Comparison of ENCODE assay signal across 8 cellular contexts in genomic region chr3:142888484-142889262, GRCh38. TPM values are rescaled to one million over a fixed set of nuclear protein-coding genes. Genes with fewer than 3 reads are reported as not detected.
DNase-seq lines count a peak whose midpoint lies in the region; ATAC-seq, FAIRE-seq and TF ChIP-seq lines count a peak whose summit lies in the region.

TSS of gene PCOLCE2 (minus strand) at chr3:142889083. CDS start at chr3:142888896, 187 bp downstream.

- no peaks in the 10 kb centered on the region for H3K36me3 ChIP-seq in CD4-positive, CD25-positive, alpha-beta regulatory T cell (ENCODE audit: control insufficient read depth, insufficient read depth, low read length)
- H3K36me3 ChIP-seq in H7 (replicated peaks; ENCODE audit: control insufficient read depth, insufficient read depth, low read length) (no peaks in the 10 kb centered on the region), NT2/D1 (ENCODE audit: insufficient read depth, insufficient read length, low read length) (no peaks in the 10 kb centered on the region), brain microvascular endothelial cell (replicated peaks) (no peaks in the 10 kb centered on the region), small intestine (ENCODE audit: control insufficient read depth in 2 of 2, insufficient read depth in 2 of 2, low read length in 2 of 2) (no peaks in the 10 kb centered on the region)

- H3K27ac Mint-ChIP-seq in CD4-positive, CD25-positive, alpha-beta regulatory T cell: no peak within 1 kb of the TSS

- peak in 2 of 3 donors; percentile 9 to 28 for DNase-seq in CD4-positive, CD25-positive, alpha-beta regulatory T cell
- DNase-seq in H7 (peak; percentile 87), NT2/D1 (ENCODE audit: low read depth, low spot score) (peak; percentile 28), brain microvascular endothelial cell (no peak), iPS-NIHi7 (ENCODE audit: extremely low spot score) (peak; percentile 66), small intestine (peak; percentile 15), NAMALWA (ENCODE audit: low spot score) (no peak)

- in situ Hi-C loops in brain microvascular endothelial cell (cut with HindIII; ENCODE audit: low pct_ligation_motif_present, low sequenced_read_pairs): no loop called here

- WGBS in small intestine, 3 donors: 1% methylated on average over 51 to 80 of the region's 80 CpGs

- no peak for TF ChIP-seq CTCF in brain microvascular endothelial cell (IDR thresholded peaks at IDR 0.05; ENCODE audit: low read depth, low read length, missing control alignments)

- peaks cover 0 to 20% (median 6%) of the 10 kb centered on the region in 4 donors for H3K4me1 Mint-ChIP-seq in CD4-positive, CD25-positive, alpha-beta regulatory T cell

- no peaks in the 10 kb centered on the region for H3K36me3 Mint-ChIP-seq in CD4-positive, CD25-positive, alpha-beta regulatory T cell

- H3K27me3 ChIP-seq in CD4-positive, CD25-positive, alpha-beta regulatory T cell (ENCODE audit: control insufficient read depth, insufficient read depth, low read length): peaks cover 37% of the 10 kb centered on the region
- H3K27me3 ChIP-seq in H7 (ENCODE audit: control insufficient read depth, insufficient read depth, low read length): peaks cover 21% of the 10 kb centered on the region
- peaks cover 12% of the 10 kb centered on the region for H3K27me3 ChIP-seq in NT2/D1 (ENCODE audit: insufficient read depth, insufficient read length)
- H3K27me3 ChIP-seq in brain microvascular endothelial cell (replicated peaks): no peaks in the 10 kb centered on the region
- H3K27me3 ChIP-seq in small intestine (ENCODE audit: control insufficient read depth in 2 of 2, insufficient read depth in 2 of 2, low read length in 2 of 2): peaks cover 0 to 14% of the 10 kb centered on the region in 2 donors

- H3K4me3 Mint-ChIP-seq in CD4-positive, CD25-positive, alpha-beta regulatory T cell: peak within 1 kb of the TSS; percentile 59 to 71 (median 63)

- H3K9me3 Mint-ChIP-seq in CD4-positive, CD25-positive, alpha-beta regulatory T cell: peaks cover 0 to 5% (median 0%) of the 10 kb centered on the region in 7 donors

- peak in 1 of 2 donors; percentile 42 for ATAC-seq in CD4-positive, CD25-positive, alpha-beta regulatory T cell (ENCODE audit: low read depth in 2 of 2)
- no peak for ATAC-seq in GM18519 (IDR thresholded peaks at IDR 0.05; ENCODE audit: low FRiP score, unreplicated experiment)

- no peak within 1 kb of the TSS for H3K27ac ChIP-seq in CD4-positive, CD25-positive, alpha-beta regulatory T cell (ENCODE audit: insufficient read depth, low read length, poor library complexity, severe bottlenecking)
- H3K27ac ChIP-seq in brain microvascular endothelial cell (no peak within 1 kb of the TSS), small intestine (ENCODE audit: low read depth in 1 of 2, low read length in 1 of 2) (no peak within 1 kb of the TSS)

- no peak within 1 kb of the TSS for H3K4me3 ChIP-seq in CD4-positive, CD25-positive, alpha-beta regulatory T cell (ENCODE audit: low read depth, low read length)
- peak within 1 kb of the TSS; percentile 82 for H3K4me3 ChIP-seq in H7 (ENCODE audit: insufficient read depth, low read depth, low read length)
- H3K4me3 ChIP-seq in NT2/D1 (ENCODE audit: insufficient read length, low read depth): peak within 1 kb of the TSS; percentile 74
- peak within 1 kb of the TSS; percentile 65 for H3K4me3 ChIP-seq in brain microvascular endothelial cell (ENCODE audit: low read depth, low read length)
- H3K4me3 ChIP-seq in small intestine (ENCODE audit: low read depth in 1 of 2, low read length in 2 of 2): peak within 1 kb of the TSS; percentile 25 to 40

- FAIRE-seq in small intestine (lab: Jason Lieb, UNC): no peak

- peaks cover 15% of the 10 kb centered on the region for H3K4me1 ChIP-seq in CD4-positive, CD25-positive, alpha-beta regulatory T cell (ENCODE audit: control insufficient read depth, insufficient read depth, low read length, poor library complexity, severe bottlenecking)
- peaks cover 2% of the 10 kb centered on the region for H3K4me1 ChIP-seq in NT2/D1 (ENCODE audit: insufficient read depth, insufficient read length)
- no peaks in the 10 kb centered on the region for H3K4me1 ChIP-seq in small intestine (ENCODE audit: control insufficient read depth in 2 of 2, insufficient read depth in 1 of 2, low read depth in 1 of 2, low read length in 1 of 2)

- H3K9me3 ChIP-seq in CD4-positive, CD25-positive, alpha-beta regulatory T cell (ENCODE audit: control insufficient read depth in 2 of 2, low read length in 2 of 2): no peaks in the 10 kb centered on the region
- H3K9me3 ChIP-seq in NT2/D1 (ENCODE audit: insufficient read depth, low read length) (no peaks in the 10 kb centered on the region), small intestine (ENCODE audit: control insufficient read depth, low read depth) (no peaks in the 10 kb centered on the region)

- peaks cover 76% of the 10 kb centered on the region for H3K27me3 Mint-ChIP-seq in CD4-positive, CD25-positive, alpha-beta regulatory T cell

- peak within 1 kb of the TSS; percentile 94 for H3K9ac ChIP-seq in NT2/D1 (ENCODE audit: insufficient read length, low read depth)

RNA-seq across cellular contexts. Expression of gene PCOLCE2, which starts in this region (rescaled TPM):
- not detected for total RNA-seq in CD4-positive, CD25-positive, alpha-beta regulatory T cell
- polyA plus RNA-seq in CD4-positive, CD25-positive, alpha-beta regulatory T cell: not detected
- total RNA-seq in H7 (2014; rRNA removed; shearing (Covaris generic)): 9.4 and 18.3 TPM in 2 replicates
- polyA plus RNA-seq in small intestine: 1 to 10 TPM in 2 of 3 donors, not detected in 1; 2.2 to 6.1 TPM

Comparison
In these comparisons a context has a peak if more than half of its experiments do, and no peak if none do; other contexts are left out.
1. RNA of gene PCOLCE2 (total RNA-seq): 9.4 to 18.3 TPM in H7; not detected in CD4-positive, CD25-positive, alpha-beta regulatory T cell (single experiment); every median in the first group is over 10 times any median in the second.
2. Peak in DNase-seq in CD4-positive, CD25-positive, alpha-beta regulatory T cell; RNA of the gene not detected or under 1 TPM.
3. DNase-seq: peak in H7 (single experiment), NT2/D1 (single experiment), iPS-NIHi7 (single experiment) and small intestine (single experiment); none in brain microvascular endothelial cell (single experiment) and NAMALWA (single experiment).